8 cellular contexts compared by ENCODE assay signal in the genomic region with DNA sequence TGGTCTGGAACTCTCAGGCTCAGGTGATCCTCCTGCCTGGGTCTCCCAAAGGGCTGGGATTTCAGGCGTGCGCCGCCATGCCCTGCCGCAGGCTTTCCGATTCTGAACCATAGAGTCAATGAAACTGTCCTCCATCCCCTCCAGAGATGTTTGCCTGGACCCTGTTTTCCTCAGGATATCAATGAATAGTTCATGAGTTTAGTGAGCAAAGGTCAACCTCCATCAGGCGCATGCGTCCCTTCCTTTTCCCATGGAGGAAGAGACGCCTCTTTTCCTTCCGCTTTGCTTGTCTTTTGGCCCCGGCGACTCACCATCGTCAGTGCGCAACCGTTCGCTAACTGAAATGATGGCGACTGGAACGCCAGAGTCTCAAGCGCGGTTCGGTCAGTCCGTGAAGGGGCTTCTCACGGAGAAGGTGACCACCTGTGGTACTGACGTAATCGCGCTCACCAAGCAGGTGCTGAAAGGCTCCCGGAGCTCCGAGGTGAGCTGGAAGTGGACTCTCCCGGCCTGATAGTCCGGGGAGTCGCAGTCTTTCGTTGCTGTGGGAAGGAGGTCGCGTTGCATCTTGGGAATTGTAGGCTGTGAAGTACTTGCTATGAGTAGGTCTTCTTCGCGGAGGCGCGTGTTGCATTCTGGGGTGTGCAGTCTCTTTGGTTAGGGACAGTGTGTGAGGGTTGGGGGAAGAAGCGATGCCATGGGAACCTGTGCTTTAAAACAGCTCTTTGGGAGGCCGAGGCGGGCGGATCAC. TPM values are rescaled to one million over a fixed set of nuclear protein-coding genes. Genes with fewer than 3 reads are reported as not detected.
DNase-seq lines count a peak whose midpoint lies in the region; ATAC-seq and TF ChIP-seq lines count a peak whose summit lies in the region.

A gene with protein sequence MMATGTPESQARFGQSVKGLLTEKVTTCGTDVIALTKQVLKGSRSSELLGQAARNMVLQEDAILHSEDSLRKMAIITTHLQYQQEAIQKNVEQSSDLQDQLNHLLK (plus strand): TSS at position 316 of the 751 bp plus-strand sequence. CDS start 28 bp downstream, at position 344.

- CTCF ChIA-PET in naive thymus-derived CD4-positive, alpha-beta T cell (lab: Charles Lee), result interaction anchor here (0.6 kb wide), 1 partner anchor 333 kb away, joined by 3 read pairs; no protein-coding TSS in a partner anchor

- POLR2A ChIA-PET in naive thymus-derived CD4-positive, alpha-beta T cell (lab: Charles Lee), result interaction anchor here (0.6 to 1.2 kb wide), 3 partner anchors 102 to 351 kb away, joined by 3 to 5 read pairs (median 3); partner anchors contain the start of gene ACTR1A

- peaks cover 7 to 25% (median 15%) of the 10 kb centered on the region in 7 donors for H3K4me1 Mint-ChIP-seq in naive thymus-derived CD4-positive, alpha-beta T cell
- peaks cover 8 to 17% of the 10 kb centered on the region in 2 donors for H3K4me1 Mint-ChIP-seq in stimulated activated naive B cell treated with anti-CD40 and anti-IgM and Interleukin-4, amounts not matched to agents 10 μg/mL and 1 μg/mL and 100 μg/mL, for 72 hours

- H3K27ac ChIP-seq in Karpas-422 (ENCODE audit: low read length) (peak within 1 kb of the TSS; percentile 70), fibroblast of lung (ENCODE audit: insufficient read depth, low read length) (peak within 1 kb of the TSS; percentile 98)
- H3K27ac ChIP-seq in naive thymus-derived CD4-positive, alpha-beta T cell (ENCODE audit: low read depth, low read length), result peak within 1 kb of the TSS; percentile 95

- ATAC-seq in GM21825 (IDR thresholded peaks at IDR 0.05; ENCODE audit: unreplicated experiment), result peak; percentile 94
- peak; percentile 100 for ATAC-seq in naive thymus-derived CD4-positive, alpha-beta T cell
- ATAC-seq in stimulated activated naive B cell treated with anti-CD40 and anti-IgM and Interleukin-4, amounts not matched to agents 10 μg/mL and 1 μg/mL and 100 μg/mL, for 72 hours (replicated peaks), result peak; percentile 100

- H3K36me3 ChIP-seq in Karpas-422 (ENCODE audit: insufficient read depth, low read length) (no peaks in the 10 kb centered on the region), fibroblast of lung (ENCODE audit: control insufficient read depth, insufficient read depth, low read length) (no peaks in the 10 kb centered on the region)
- H3K36me3 ChIP-seq in naive thymus-derived CD4-positive, alpha-beta T cell (ENCODE audit: control insufficient read depth in 2 of 3, insufficient read depth in 3 of 3, low read length in 3 of 3), result peaks cover 0 to 3% (median 0%) of the 10 kb centered on the region in 3 experiments

- no peaks in the 10 kb centered on the region for H3K9me3 Mint-ChIP-seq in naive thymus-derived CD4-positive, alpha-beta T cell
- no peaks in the 10 kb centered on the region for H3K9me3 Mint-ChIP-seq in stimulated activated naive B cell treated with anti-CD40 and anti-IgM and Interleukin-4, amounts not matched to agents 10 μg/mL and 1 μg/mL and 100 μg/mL, for 72 hours

- H2AFZ ChIP-seq in Karpas-422 (ENCODE audit: low read length), result peak within 1 kb of the TSS; percentile 100
- H2AFZ ChIP-seq in fibroblast of lung (ENCODE audit: low read length), result peak within 1 kb of the TSS; percentile 95

- peaks cover 0 to 9% (median 1%) of the 10 kb centered on the region in 5 donors for H3K36me3 Mint-ChIP-seq in naive thymus-derived CD4-positive, alpha-beta T cell
- H3K36me3 Mint-ChIP-seq in stimulated activated naive B cell treated with anti-CD40 and anti-IgM and Interleukin-4, amounts not matched to agents 10 μg/mL and 1 μg/mL and 100 μg/mL, for 72 hours, result no peaks in the 10 kb centered on the region

- H3K9me3 ChIP-seq in Karpas-422 (ENCODE audit: low read length), result no peaks in the 10 kb centered on the region
- H3K9me3 ChIP-seq in fibroblast of lung (ENCODE audit: control insufficient read depth, insufficient read depth, low read depth, low read length), result no peaks in the 10 kb centered on the region
- H3K9me3 ChIP-seq in naive thymus-derived CD4-positive, alpha-beta T cell (ENCODE audit: control insufficient read depth in 2 of 3, low read length in 3 of 3), result no peaks in the 10 kb centered on the region

- DNase-seq in DMS79 treated with DMSO at 0.1 percent for 48 hours (lab: John Stamatoyannopoulos, UW), result peak; percentile 79
- DNase-seq in Karpas-422, result peak; percentile 97
- peak; percentile 99 for DNase-seq in RKO (ENCODE audit: low spot score)
- DNase-seq in activated T-helper 1 cell treated with anti-CD3 and anti-CD28 coated beads, Interleukin-2, amount 50 U/mL, for 16 hours (ENCODE audit: low read depth in 1 of 2, low spot score in 1 of 2), result peak; percentile 62 to 70
- DNase-seq in fibroblast of lung (ENCODE audit: low read depth in 2 of 2), result peak; percentile 98
- peak; percentile 69 to 91 (median 88) for DNase-seq in naive thymus-derived CD4-positive, alpha-beta T cell
- peak; percentile 87 for DNase-seq in stimulated activated naive B cell treated with anti-CD40 and anti-IgM and Interleukin-4, amounts not matched to agents 10 μg/mL and 1 μg/mL and 100 μg/mL, for 72 hours

- H3K79me2 ChIP-seq in Karpas-422 (ENCODE audit: low read length) (peaks cover 23% of the 10 kb centered on the region), fibroblast of lung (ENCODE audit: control insufficient read depth, insufficient read depth, low read length) (no peaks in the 10 kb centered on the region)

- peak within 1 kb of the TSS; percentile 68 for H3K4me2 ChIP-seq in Karpas-422 (ENCODE audit: low read depth, low read length, poor library complexity, severe bottlenecking)
- H3K4me2 ChIP-seq in fibroblast of lung (ENCODE audit: extremely low read depth, insufficient read depth, low read length), result peak within 1 kb of the TSS; percentile 68

- H3K9me2 ChIP-seq in Karpas-422 (replicated peaks; ENCODE audit: insufficient read depth, low read length), result no peaks in the 10 kb centered on the region

- H3K4me1 ChIP-seq in Karpas-422 (ENCODE audit: low read length), result peaks cover 12% of the 10 kb centered on the region
- H3K4me1 ChIP-seq in fibroblast of lung (ENCODE audit: control insufficient read depth, extremely low read depth, insufficient read depth, low read length), result peaks cover 5% of the 10 kb centered on the region
- H3K4me1 ChIP-seq in naive thymus-derived CD4-positive, alpha-beta T cell (ENCODE audit: control insufficient read depth in 2 of 2, insufficient read depth in 2 of 2, low read length in 2 of 2), result no peaks in the 10 kb centered on the region

- H4K20me1 ChIP-seq in Karpas-422 (ENCODE audit: insufficient read depth, low read depth, low read length) (no peaks in the 10 kb centered on the region), fibroblast of lung (ENCODE audit: control insufficient read depth, extremely low read depth, insufficient read depth, low read length) (no peaks in the 10 kb centered on the region)

- H3K27me3 ChIP-seq in Karpas-422 (ENCODE audit: low read length) (no peaks in the 10 kb centered on the region), fibroblast of lung (ENCODE audit: control insufficient read depth, insufficient read depth, low read length) (no peaks in the 10 kb centered on the region)
- H3K27me3 ChIP-seq in naive thymus-derived CD4-positive, alpha-beta T cell (ENCODE audit: control insufficient read depth in 2 of 2, insufficient read depth in 2 of 2, low read length in 2 of 2), result no peaks in the 10 kb centered on the region

- H3K27ac Mint-ChIP-seq in naive thymus-derived CD4-positive, alpha-beta T cell, result peak within 1 kb of the TSS; percentile 96 to 99 (median 99)
- peak within 1 kb of the TSS; percentile 99 for H3K27ac Mint-ChIP-seq in stimulated activated naive B cell treated with anti-CD40 and anti-IgM and Interleukin-4, amounts not matched to agents 10 μg/mL and 1 μg/mL and 100 μg/mL, for 72 hours

- no peaks in the 10 kb centered on the region for H3K27me3 Mint-ChIP-seq in naive thymus-derived CD4-positive, alpha-beta T cell
- no peaks in the 10 kb centered on the region for H3K27me3 Mint-ChIP-seq in stimulated activated naive B cell treated with anti-CD40 and anti-IgM and Interleukin-4, amounts not matched to agents 10 μg/mL and 1 μg/mL and 100 μg/mL, for 72 hours

- TF ChIP-seq CTCF in fibroblast of lung (conservative IDR thresholded peaks at IDR 0.05 in 1 of 2, IDR thresholded peaks at IDR 0.05 in 1 of 2; ENCODE audit: low read depth in 1 of 2, low read length in 2 of 2), result no peak

- peak within 1 kb of the TSS; percentile 84 to 99 (median 91) for H3K4me3 Mint-ChIP-seq in naive thymus-derived CD4-positive, alpha-beta T cell
- H3K4me3 Mint-ChIP-seq in stimulated activated naive B cell treated with anti-CD40 and anti-IgM and Interleukin-4, amounts not matched to agents 10 μg/mL and 1 μg/mL and 100 μg/mL, for 72 hours, result peak within 1 kb of the TSS; percentile 97 to 99

- H3K4me3 ChIP-seq in Karpas-422 (ENCODE audit: low read length) (peak within 1 kb of the TSS; percentile 99), fibroblast of lung (replicated peaks in 1 of 4; ENCODE audit: control extremely low read depth in 1 of 4, insufficient read depth in 1 of 4, low read depth in 3 of 4, low read length in 4 of 4) (peak within 1 kb of the TSS; percentile 79 to 87 (median 84))
- peak within 1 kb of the TSS; percentile 100 for H3K4me3 ChIP-seq in naive thymus-derived CD4-positive, alpha-beta T cell (ENCODE audit: low read length)

- intact Hi-C loops in naive thymus-derived CD4-positive, alpha-beta T cell (cut with micrococcal nuclease), result loop anchor here (1.0 to 5.0 kb wide), 15 partner anchors 64 to 1792 kb away; partner anchors contain the start of genes ARL3 (in 2 of the 2), CNNM2 (in 2 of the 2), NT5C2 (in 2 of the 2) and PPRC1 (in 2 of the 2)

- peak within 1 kb of the TSS; percentile 97 for H3K9ac ChIP-seq in Karpas-422 (ENCODE audit: low read length)
- H3K9ac ChIP-seq in fibroblast of lung (ENCODE audit: insufficient read depth, low read length), result peak within 1 kb of the TSS; percentile 90

RNA-seq across cellular contexts. Expression of the gene that starts here (rescaled TPM):
- 9.5 and 17.7 TPM in 2 replicates for total RNA-seq in Karpas-422 (2014; rRNA removed; shearing (Covaris generic); ENCODE audit: low replicate concordance)
- 15.5 and 17.2 TPM in 2 replicates for total RNA-seq in fibroblast of lung
- polyA plus RNA-seq in fibroblast of lung, result 26.9 and 48.8 TPM in 2 replicates
- polyA plus RNA-seq in fibroblast of lung (2012), result 10.8 and 20.5 TPM in 2 replicates
- 0.89 TPM in 1 of 2 replicates, not detected in the other for polyA minus RNA-seq in fibroblast of lung (ENCODE audit: low replicate concordance)
- total RNA-seq in naive thymus-derived CD4-positive, alpha-beta T cell, result 10 to 100 TPM; 11.6 to 20.2 (median 13.3) TPM
- polyA plus RNA-seq in naive thymus-derived CD4-positive, alpha-beta T cell, result 10 to 100 TPM; 30.0 to 56.5 TPM

Comparison
In these comparisons a context has a peak if more than half of its experiments do, and no peak if none do; other contexts are left out.
1. Peak in every context shown above with its lines: DNase-seq, ATAC-seq, H3K4me3 ChIP-seq and H3K27ac ChIP-seq.